Comparison of ENCODE assay signal across 1 cellular context in the genomic region with DNA sequence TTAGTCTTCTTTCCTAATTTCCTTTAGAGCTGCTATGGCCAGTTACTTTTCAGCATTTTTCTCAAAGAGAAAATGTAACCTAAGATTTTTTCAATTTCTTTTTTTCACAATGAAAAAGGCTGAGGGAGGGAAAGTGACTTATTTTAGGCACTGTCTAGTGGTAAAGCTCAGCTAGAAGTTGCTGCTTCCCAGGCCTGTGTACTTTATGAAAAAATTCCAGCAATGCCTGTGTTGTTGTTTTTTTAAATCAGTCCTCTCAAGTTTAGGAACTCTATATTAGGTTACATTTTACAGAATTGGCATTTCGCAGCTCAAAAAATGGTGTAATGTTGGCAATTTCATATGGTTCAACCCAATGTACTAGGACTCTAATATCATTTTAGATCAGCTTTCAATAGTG.
TF ChIP-seq lines count a peak whose summit lies in the region.

No MANE protein-coding gene starts in this region.

TF ChIP-seq in IMR-90, 13 proteins besides CTCF, POLR2A, EP300 and RAD21 (continued from another document):
- TF ChIP-seq, protein P1, sequence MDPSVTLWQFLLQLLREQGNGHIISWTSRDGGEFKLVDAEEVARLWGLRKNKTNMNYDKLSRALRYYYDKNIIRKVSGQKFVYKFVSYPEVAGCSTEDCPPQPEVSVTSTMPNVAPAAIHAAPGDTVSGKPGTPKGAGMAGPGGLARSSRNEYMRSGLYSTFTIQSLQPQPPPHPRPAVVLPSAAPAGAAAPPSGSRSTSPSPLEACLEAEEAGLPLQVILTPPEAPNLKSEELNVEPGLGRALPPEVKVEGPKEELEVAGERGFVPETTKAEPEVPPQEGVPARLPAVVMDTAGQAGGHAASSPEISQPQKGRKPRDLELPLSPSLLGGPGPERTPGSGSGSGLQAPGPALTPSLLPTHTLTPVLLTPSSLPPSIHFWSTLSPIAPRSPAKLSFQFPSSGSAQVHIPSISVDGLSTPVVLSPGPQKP (IDR thresholded peaks at IDR 0.05; ENCODE audit: borderline replicate concordance, low read depth, low read length): no peak
- TF ChIP-seq RCOR1 (IDR thresholded peaks at IDR 0.05; ENCODE audit: insufficient replicate concordance, low read length) (no peak), CEBPB (IDR thresholded peaks at IDR 0.05; ENCODE audit: low read depth, low read length) (no peak), SMC3 (IDR thresholded peaks at IDR 0.05; ENCODE audit: low read depth, low read length) (no peak), NFE2L2 (IDR thresholded peaks at IDR 0.05; ENCODE audit: low read depth, low read length) (no peak), RFX5 (IDR thresholded peaks at IDR 0.05; ENCODE audit: low read depth, low read length) (no peak), MAZ (IDR thresholded peaks at IDR 0.05; ENCODE audit: borderline replicate concordance, low read depth, low read length) (no peak)
